17 cellular contexts compared by ENCODE assay signal in genomic region chr17:33328129-33328528, GRCh38. TPM values are rescaled to one million over a fixed set of nuclear protein-coding genes. Genes with fewer than 3 reads are reported as not detected.
A peak's percentile ranks its signal among the peaks of the same experiment; 100 is the strongest.
DNase-seq lines count a peak whose midpoint lies in the region; TF ChIP-seq lines count a peak whose summit lies in the region.
"Had no signal": no experiment of that assay in that cellular context is flagged by ENCODE, and none has a peak within 500 bp of the region (broad histone marks: within the 10 kb centered on the region; RNA-seq: fewer than 3 reads in every experiment).

No MANE protein-coding gene starts in this region.

- DNase-seq in ELF-1 (ENCODE audit: low read depth, low spot score) (peak; percentile 37), LHCN-M2 (ENCODE audit: low read depth) (peak; percentile 9), endothelial cell (ENCODE audit: low spot score) (peak; percentile 47), nephron progenitor cell (peak; percentile 77), cerebellar nuclear complex (lab: John Stamatoyannopoulos, UW) (no peak), left ventricle myocardium inferior (no peak)
- no peak for DNase-seq in effector CD4-positive, alpha-beta T cell
- DNase-seq: activated CD4-positive, alpha-beta T cell treated with anti-CD3 and anti-CD28 coated beads, Interleukin-2, amount 50 U/mL, for 4 hours; effector CD8-positive, alpha-beta T cell; gastrocnemius medialis; kidney; NCI-H1105 treated with DMSO at 0.1 percent for 48 hours had no signal

- H3K4me3 Mint-ChIP-seq in endothelial cell (ENCODE audit: unreplicated experiment) (no peak overlapping the region), nephron progenitor cell (no peak overlapping the region)
- H3K4me3 Mint-ChIP-seq: natural killer cell treated with Interleukin-12 subunit alpha and Interleukin-12 subunit beta and Interleukin-15 and Interleukin-18, amount 100 ng/mL, for 72 hours had no signal

- no peaks in the 10 kb centered on the region for H3K36me3 Mint-ChIP-seq in endothelial cell (ENCODE audit: low read depth, unreplicated experiment)
- no peaks in the 10 kb centered on the region for H3K36me3 Mint-ChIP-seq in nephron progenitor cell (ENCODE audit: low read depth)
- H3K36me3 Mint-ChIP-seq: natural killer cell treated with Interleukin-12 subunit alpha and Interleukin-12 subunit beta and Interleukin-15 and Interleukin-18, amount 100 ng/mL, for 72 hours had no signal

- intact Hi-C loops in left ventricle myocardium inferior (cut with micrococcal nuclease) = no loop called here

- H3K9me3 Mint-ChIP-seq in endothelial cell (ENCODE audit: unreplicated experiment) (no peaks in the 10 kb centered on the region), nephron progenitor cell (no peaks in the 10 kb centered on the region)
- H3K9me3 Mint-ChIP-seq: natural killer cell treated with Interleukin-12 subunit alpha and Interleukin-12 subunit beta and Interleukin-15 and Interleukin-18, amount 100 ng/mL, for 72 hours had no signal

- peaks cover 78% of the 10 kb centered on the region for H3K27me3 ChIP-seq in left ventricle myocardium inferior (ENCODE audit: low read depth)
- H3K27me3 ChIP-seq: gastrocnemius medialis had no signal

- H3K4me1 Mint-ChIP-seq in endothelial cell (ENCODE audit: unreplicated experiment) (no peaks in the 10 kb centered on the region), nephron progenitor cell (no peaks in the 10 kb centered on the region)

- H3K36me3 ChIP-seq in left ventricle myocardium inferior = no peaks in the 10 kb centered on the region
- H3K36me3 ChIP-seq: gastrocnemius medialis had no signal

- no peaks in the 10 kb centered on the region for H3K27me3 Mint-ChIP-seq in endothelial cell (ENCODE audit: unreplicated experiment)
- H3K27me3 Mint-ChIP-seq in nephron progenitor cell (ENCODE audit: low read depth, poor library complexity) = peaks cover 20% of the 10 kb centered on the region

- no peak overlapping the region for H3K4me3 ChIP-seq in left ventricle myocardium inferior
- H3K4me3 ChIP-seq: gastrocnemius medialis, PC-9, skin epidermis had no signal

- TF ChIP-seq CTCF in endothelial cell (IDR thresholded peaks at IDR 0.05; ENCODE audit: unreplicated experiment) = no peak
- no peak for TF ChIP-seq CTCF in nephron progenitor cell (IDR thresholded peaks at IDR 0.05)
- TF ChIP-seq CTCF in left ventricle myocardium inferior (IDR thresholded peaks at IDR 0.05; ENCODE audit: borderline replicate concordance) = no peak

- H3K9me3 ChIP-seq in left ventricle myocardium inferior (replicated peaks) = no peaks in the 10 kb centered on the region
- H3K9me3 ChIP-seq: gastrocnemius medialis had no signal

- no peaks in the 10 kb centered on the region for H3K4me1 ChIP-seq in left ventricle myocardium inferior
- H3K4me1 ChIP-seq: gastrocnemius medialis had no signal

- H3K27ac Mint-ChIP-seq in endothelial cell (ENCODE audit: unreplicated experiment) (no peak overlapping the region), nephron progenitor cell (no peak overlapping the region)
- H3K27ac Mint-ChIP-seq: natural killer cell treated with Interleukin-12 subunit alpha and Interleukin-12 subunit beta and Interleukin-15 and Interleukin-18, amount 100 ng/mL, for 72 hours had no signal

- H3K27ac ChIP-seq in left ventricle myocardium inferior (replicated peaks) = no peak overlapping the region
- H3K27ac ChIP-seq: gastrocnemius medialis, PC-9, skin epidermis had no signal

RNA-seq across cellular contexts. Expression of gene ASIC2, which starts 35.0 kb away (rescaled TPM):
- total RNA-seq in LHCN-M2 (2014; rRNA removed) = not detected in 2 replicates
- polyA plus RNA-seq in LHCN-M2 (2012) = 0.01 TPM
- not detected for total RNA-seq in endothelial cell (ENCODE audit: unreplicated experiment)
- not detected for total RNA-seq in left ventricle myocardium inferior
- total RNA-seq: gastrocnemius medialis; natural killer cell treated with Interleukin-12 subunit alpha and Interleukin-12 subunit beta and Interleukin-15 and Interleukin-18, amount 100 ng/mL, for 72 hours; NCI-H460; T-helper 1 cell treated with Interleukin-12 subunit alpha and Interleukin-12 subunit beta and Interleukin-4 antibody, amounts not matched to agents 30 ng/mL and 1 ng/mL, for 36 hours had no signal

Comparison
In these comparisons a context has a peak if more than half of its experiments do, and no peak if none do; other contexts are left out.
1. DNase-seq: peak in ELF-1 (single experiment), LHCN-M2 (single experiment), endothelial cell (single experiment) and nephron progenitor cell (single experiment); none in cerebellar nuclear complex (0 of 2), left ventricle myocardium inferior (single experiment) and effector CD4-positive, alpha-beta T cell (single experiment).